Comparison of ENCODE assay signal across 1 cellular context in genomic region chr17:8832711-8833352, GRCh38.
TF ChIP-seq lines count a peak whose summit lies in the region.

No MANE protein-coding gene starts in this region.

TF ChIP-seq in WTC11, 78 proteins besides CTCF, POLR2A, EP300 and RAD21 (continued from another document):
- TF ChIP-seq ZBTB43 (CRISPR knock-in tag; IDR thresholded peaks at IDR 0.05) = no peak
